In genomic region chr9:15422355-15423327, GRCh38 we compare ENCODE assay signal across 8 cellular contexts. TPM values are rescaled to one million over a fixed set of nuclear protein-coding genes. Genes with fewer than 3 reads are reported as not detected.
DNase-seq lines count a peak whose midpoint lies in the region; ATAC-seq and TF ChIP-seq lines count a peak whose summit lies in the region.

TSS of gene SNAPC3 (plus strand) at chr9:15422876. CDS start at chr9:15422880, 4 bp downstream.

- TF ChIP-seq CTCF in GM20000 (IDR thresholded peaks at IDR 0.05; ENCODE audit: extremely low read depth, missing control alignments) (no peak), lower lobe of right lung (IDR thresholded peaks at IDR 0.05) (no peak)

- peak within 1 kb of the TSS; percentile 96 for H3K27ac ChIP-seq in lower lobe of right lung

- H3K9me3 ChIP-seq in lower lobe of right lung, result no peaks in the 10 kb centered on the region

- H3K4me1 ChIP-seq in lower lobe of right lung, result peaks cover 49% of the 10 kb centered on the region

- DNase-seq in COLO668 (lab: John Stamatoyannopoulos, UW; ENCODE audit: unreplicated experiment) (peak; percentile 95), GM20000 (ENCODE audit: low spot score) (peak; percentile 95), HS-5 (ENCODE audit: low read depth) (peak; percentile 65), NK-92 (lab: John Stamatoyannopoulos, UW; ENCODE audit: unreplicated experiment) (peak; percentile 41), lower lobe of right lung (peak; percentile 97)
- DNase-seq in activated CD8-positive, alpha-beta memory T cell treated with anti-CD3 and anti-CD28 coated beads for 24 hours, result peak; percentile 96
- peak; percentile 90 for DNase-seq in effector CD4-positive, alpha-beta T cell
- DNase-seq in stimulated activated CD4-positive, alpha-beta T cell treated with anti-CD3 and anti-CD28 coated beads, TNF-alpha, amount 100 ng/mL, for 1 hour (ENCODE audit: low read depth in 3 of 3, low spot score in 1 of 3), result peak; percentile 73 to 85 (median 82)

- peaks cover 31% of the 10 kb centered on the region for H3K36me3 ChIP-seq in lower lobe of right lung

- H3K27me3 ChIP-seq in lower lobe of right lung (ENCODE audit: low read depth), result no peaks in the 10 kb centered on the region

- intact Hi-C loops in lower lobe of right lung (cut with DNase I), result loop anchor here (10.0 kb wide), 1 partner anchor 208 kb away; no protein-coding TSS in a partner anchor

- peak within 1 kb of the TSS; percentile 99 for H3K4me3 ChIP-seq in lower lobe of right lung

- ATAC-seq in lower lobe of right lung, result peak; percentile 100

RNA-seq across cellular contexts. Expression of gene SNAPC3, which starts in this region (rescaled TPM):
- 30.7 TPM for total RNA-seq in lower lobe of right lung

Comparison
In these comparisons a context has a peak if more than half of its experiments do, and no peak if none do; other contexts are left out.
1. Peak in every context shown above with its lines: DNase-seq, ATAC-seq, H3K4me3 ChIP-seq and H3K27ac ChIP-seq.
2. DNase-seq: peak in every context shown above with its lines; median percentile 97 in lower lobe of right lung; 96 in activated CD8-positive, alpha-beta memory T cell treated with anti-CD3 and anti-CD28 coated beads for 24 hours; 95 in COLO668; 95 in GM20000; 90 in effector CD4-positive, alpha-beta T cell; 82 in stimulated activated CD4-positive, alpha-beta T cell treated with anti-CD3 and anti-CD28 coated beads, TNF-alpha, amount 100 ng/mL, for 1 hour; 65 in HS-5; 41 in NK-92.